Comparison of ENCODE assay signal across 14 cellular contexts in the genomic region with DNA sequence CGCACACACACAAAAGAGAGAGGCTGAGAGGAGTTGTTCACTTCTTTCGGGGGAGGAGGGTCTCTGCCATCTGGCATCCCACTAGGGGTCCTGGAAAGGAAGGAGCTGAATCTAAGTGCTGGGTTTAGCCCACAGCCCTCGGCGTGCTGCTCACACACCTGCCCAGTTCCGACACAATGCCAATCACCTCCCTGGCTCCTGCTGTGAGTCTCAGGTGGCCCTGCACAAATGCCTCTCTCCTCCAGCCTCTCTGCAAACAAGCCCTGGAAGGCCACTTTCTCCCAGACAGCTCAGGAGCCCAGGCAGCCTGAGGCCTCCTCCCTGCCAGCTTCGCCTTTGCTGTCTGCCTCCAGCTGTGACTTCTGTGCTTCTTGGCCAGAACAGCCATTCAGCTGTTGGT. TPM values are rescaled to one million over a fixed set of nuclear protein-coding genes. Genes with fewer than 3 reads are reported as not detected.
DNase-seq lines count a peak whose midpoint lies in the region; ATAC-seq, FAIRE-seq and TF ChIP-seq lines count a peak whose summit lies in the region.
"Had no signal": no experiment of that assay in that cellular context is flagged by ENCODE, and none has a peak within 500 bp of the region (broad histone marks: within the 10 kb centered on the region; RNA-seq: fewer than 3 reads in every experiment).

No MANE protein-coding gene starts in this region.

- H3K36me3 Mint-ChIP-seq in activated CD4-positive, alpha-beta memory T cell treated with anti-CD3 and anti-CD28 coated beads for 36 hours = no peaks in the 10 kb centered on the region

- no peak overlapping the region for H3K4me3 Mint-ChIP-seq in activated CD4-positive, alpha-beta memory T cell treated with anti-CD3 and anti-CD28 coated beads for 36 hours
- H3K4me3 Mint-ChIP-seq: activated CD4-positive, alpha-beta T cell treated with anti-CD3 and anti-CD28 coated beads, Interleukin-2, amount 10 ng/mL, durations not matched to agents 24 days and 14 days; stimulated activated naive CD8-positive, alpha-beta T cell treated with anti-CD3 and anti-CD28 coated beads, Interleukin-15, Interleukin-2, amounts not matched to agents 100 ng/mL and 50 ng/mL, for 24 hours had no signal

- POLR2A ChIA-PET in activated CD4-positive, alpha-beta memory T cell treated with anti-CD3 and anti-CD28 coated beads for 36 hours (lab: Charles Lee) = interaction anchor here (0.6 to 0.8 kb wide), 2 partner anchors 53 to 138 kb away, joined by 3 read pairs; no protein-coding TSS in a partner anchor

- DNase-seq in GM12892 (ENCODE audit: insufficient read length) = peak; percentile 1
- peak; percentile 87 for DNase-seq in NCI-H2107 (lab: John Stamatoyannopoulos, UW)
- DNase-seq in activated CD4-positive, alpha-beta memory T cell treated with anti-CD3 and anti-CD28 coated beads for 36 hours = peak; percentile 3
- DNase-seq in Kasumi-1 (lab: John Stamatoyannopoulos, UW) = no peak
- DNase-seq in kidney tubule cell (ENCODE audit: low spot score) = no peak
- no peak for DNase-seq in germinal center (ENCODE audit: low spot score)
- DNase-seq: activated CD4-positive, alpha-beta T cell treated with anti-CD3 and anti-CD28 coated beads, Interleukin-2, amount 10 ng/mL, durations not matched to agents 24 days and 14 days; activated gamma-delta T cell; effector CD8-positive, alpha-beta T cell; left cardiac atrium; stimulated activated CD4-positive, alpha-beta T cell treated with anti-CD3 and anti-CD28 coated beads, Interleukin-4, amount 100 ng/mL, for 4 hours had no signal

- no peaks in the 10 kb centered on the region for H3K9me3 Mint-ChIP-seq in activated CD4-positive, alpha-beta memory T cell treated with anti-CD3 and anti-CD28 coated beads for 36 hours
- H3K9me3 Mint-ChIP-seq: activated CD4-positive, alpha-beta T cell treated with anti-CD3 and anti-CD28 coated beads, Interleukin-2, amount 10 ng/mL, durations not matched to agents 24 days and 14 days; stimulated activated naive CD8-positive, alpha-beta T cell treated with anti-CD3 and anti-CD28 coated beads, Interleukin-15, Interleukin-2, amounts not matched to agents 100 ng/mL and 50 ng/mL, for 24 hours had no signal

- H3K9ac ChIP-seq in BLaER1 treated with 17β-estradiol and CSF1 and Interleukin-3, amounts not matched to agents 10 nM and 100 nM = no peak overlapping the region

- ATAC-seq in HG03442 (IDR thresholded peaks at IDR 0.05; ENCODE audit: unreplicated experiment) = no peak
- ATAC-seq: left cardiac atrium had no signal

- 0 out of 22 replicates have a peak overlapping the region, but pooled peaks of 1 of the 11 experiments have one; percentile 28 for H3K27ac ChIP-seq in BLaER1 treated with 17β-estradiol and CSF1 and Interleukin-3, amounts not matched to agents 10 nM and 100 nM

- intact Hi-C loops in activated CD4-positive, alpha-beta memory T cell treated with anti-CD3 and anti-CD28 coated beads for 36 hours (cut with micrococcal nuclease) = no loop called here

- TF ChIP-seq POLR2A in GM12892 (IDR thresholded peaks at IDR 0.05; ENCODE audit: low read depth, low read length) = no peak

- no peaks in the 10 kb centered on the region for H3K36me3 ChIP-seq in BLaER1 treated with 17β-estradiol and CSF1 and Interleukin-3, amounts not matched to agents 10 nM and 100 nM

- H3K9me3 ChIP-seq in BLaER1 treated with 17β-estradiol and CSF1 and Interleukin-3, amounts not matched to agents 10 nM and 100 nM (replicated peaks in 1 of 11) = no peaks in the 10 kb centered on the region

- H3K4me2 ChIP-seq in BLaER1 treated with 17β-estradiol and CSF1 and Interleukin-3, amounts not matched to agents 10 nM and 100 nM = peak overlapping the region in 8 of 11 experiments; percentile 17 to 60 (median 48); a peak in 11 of 22 replicates

- CTCF ChIA-PET in activated CD4-positive, alpha-beta memory T cell treated with anti-CD3 and anti-CD28 coated beads for 36 hours (lab: Charles Lee) = interaction anchor here (1.2 kb wide), 1 partner anchor 8 kb away, joined by 3 read pairs; no protein-coding TSS in a partner anchor

- H4K20me1 ChIP-seq in BLaER1 treated with 17β-estradiol and CSF1 and Interleukin-3, amounts not matched to agents 10 nM and 100 nM = no peaks in the 10 kb centered on the region

- no peak overlapping the region for H3K27ac Mint-ChIP-seq in activated CD4-positive, alpha-beta memory T cell treated with anti-CD3 and anti-CD28 coated beads for 36 hours
- H3K27ac Mint-ChIP-seq: activated CD4-positive, alpha-beta T cell treated with anti-CD3 and anti-CD28 coated beads, Interleukin-2, amount 10 ng/mL, durations not matched to agents 24 days and 14 days; stimulated activated naive CD8-positive, alpha-beta T cell treated with anti-CD3 and anti-CD28 coated beads, Interleukin-15, Interleukin-2, amounts not matched to agents 100 ng/mL and 50 ng/mL, for 24 hours had no signal

- peaks cover 2% of the 10 kb centered on the region for H3K27me3 Mint-ChIP-seq in activated CD4-positive, alpha-beta memory T cell treated with anti-CD3 and anti-CD28 coated beads for 36 hours

- H3K4me1 ChIP-seq in BLaER1 treated with 17β-estradiol and CSF1 and Interleukin-3, amounts not matched to agents 10 nM and 100 nM = peaks cover 19 to 49% (median 43%) of the 10 kb centered on the region in 10 experiments; a peak in 19 of 20 replicates

- FAIRE-seq in GM12892 (lab: Jason Lieb, UNC) = no peak

- H3K4me3 ChIP-seq in BLaER1 treated with 17β-estradiol and CSF1 and Interleukin-3, amounts not matched to agents 10 nM and 100 nM = no peak overlapping the region

- H3K27me3 ChIP-seq in BLaER1 treated with 17β-estradiol and CSF1 and Interleukin-3, amounts not matched to agents 10 nM and 100 nM = no peaks in the 10 kb centered on the region

- no peaks in the 10 kb centered on the region for H3K4me1 Mint-ChIP-seq in activated CD4-positive, alpha-beta memory T cell treated with anti-CD3 and anti-CD28 coated beads for 36 hours (ENCODE audit: low read depth)
- H3K4me1 Mint-ChIP-seq: activated CD4-positive, alpha-beta T cell treated with anti-CD3 and anti-CD28 coated beads, Interleukin-2, amount 10 ng/mL, durations not matched to agents 24 days and 14 days had no signal

RNA-seq across cellular contexts. Expression of a gene that starts 51.2 kb away (rescaled TPM):
- polyA plus RNA-seq in GM12892 (2012; ENCODE audit: missing spikeins) = not detected
- total RNA-seq in activated CD4-positive, alpha-beta memory T cell treated with anti-CD3 and anti-CD28 coated beads for 36 hours = not detected

Comparison
In these comparisons a context has a peak if more than half of its experiments do, and no peak if none do; other contexts are left out.
1. DNase-seq: peak in GM12892 (single experiment), NCI-H2107 (single experiment) and activated CD4-positive, alpha-beta memory T cell treated with anti-CD3 and anti-CD28 coated beads for 36 hours (single experiment); none in Kasumi-1 (0 of 2), kidney tubule cell (single experiment) and germinal center (single experiment).